Comparison of ENCODE assay signal across 1 cellular context in genomic region chr1:44664730-44665370, GRCh38.
TF ChIP-seq lines count a peak whose summit lies in the region.

No MANE protein-coding gene starts in this region.

TF ChIP-seq in HepG2, 621 proteins besides CTCF, POLR2A, EP300 and RAD21:
- TF ChIP-seq, protein P1, sequence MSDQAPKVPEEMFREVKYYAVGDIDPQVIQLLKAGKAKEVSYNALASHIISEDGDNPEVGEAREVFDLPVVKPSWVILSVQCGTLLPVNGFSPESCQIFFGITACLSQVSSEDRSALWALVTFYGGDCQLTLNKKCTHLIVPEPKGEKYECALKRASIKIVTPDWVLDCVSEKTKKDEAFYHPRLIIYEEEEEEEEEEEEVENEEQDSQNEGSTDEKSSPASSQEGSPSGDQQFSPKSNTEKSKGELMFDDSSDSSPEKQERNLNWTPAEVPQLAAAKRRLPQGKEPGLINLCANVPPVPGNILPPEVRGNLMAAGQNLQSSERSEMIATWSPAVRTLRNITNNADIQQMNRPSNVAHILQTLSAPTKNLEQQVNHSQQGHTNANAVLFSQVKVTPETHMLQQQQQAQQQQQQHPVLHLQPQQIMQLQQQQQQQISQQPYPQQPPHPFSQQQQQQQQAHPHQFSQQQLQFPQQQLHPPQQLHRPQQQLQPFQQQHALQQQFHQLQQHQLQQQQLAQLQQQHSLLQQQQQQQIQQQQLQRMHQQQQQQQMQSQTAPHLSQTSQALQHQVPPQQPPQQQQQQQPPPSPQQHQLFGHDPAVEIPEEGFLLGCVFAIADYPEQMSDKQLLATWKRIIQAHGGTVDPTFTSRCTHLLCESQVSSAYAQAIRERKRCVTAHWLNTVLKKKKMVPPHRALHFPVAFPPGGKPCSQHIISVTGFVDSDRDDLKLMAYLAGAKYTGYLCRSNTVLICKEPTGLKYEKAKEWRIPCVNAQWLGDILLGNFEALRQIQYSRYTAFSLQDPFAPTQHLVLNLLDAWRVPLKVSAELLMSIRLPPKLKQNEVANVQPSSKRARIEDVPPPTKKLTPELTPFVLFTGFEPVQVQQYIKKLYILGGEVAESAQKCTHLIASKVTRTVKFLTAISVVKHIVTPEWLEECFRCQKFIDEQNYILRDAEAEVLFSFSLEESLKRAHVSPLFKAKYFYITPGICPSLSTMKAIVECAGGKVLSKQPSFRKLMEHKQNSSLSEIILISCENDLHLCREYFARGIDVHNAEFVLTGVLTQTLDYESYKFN (CRISPR knock-in tag; conservative IDR thresholded peaks at IDR 0.05) = no peak
- TF ChIP-seq ZNF138 (CRISPR knock-in tag; IDR thresholded peaks at IDR 0.05; ENCODE audit: low read depth) (no peak), ZBTB33 (CRISPR knock-in tag; IDR thresholded peaks at IDR 0.05) (peak; percentile 38; the same call in 1 of the 2 replicates), NAIF1 (CRISPR knock-in tag; IDR thresholded peaks at IDR 0.05; ENCODE audit: borderline replicate concordance) (no peak), HCFC1 (IDR thresholded peaks at IDR 0.05; ENCODE audit: low read depth, low read length) (no peak), ZBTB38 (CRISPR knock-in tag; IDR thresholded peaks at IDR 0.05) (0 out of 2 replicates have a peak, but pooled peaks have one; percentile 35)
- TF ChIP-seq, protein P2, sequence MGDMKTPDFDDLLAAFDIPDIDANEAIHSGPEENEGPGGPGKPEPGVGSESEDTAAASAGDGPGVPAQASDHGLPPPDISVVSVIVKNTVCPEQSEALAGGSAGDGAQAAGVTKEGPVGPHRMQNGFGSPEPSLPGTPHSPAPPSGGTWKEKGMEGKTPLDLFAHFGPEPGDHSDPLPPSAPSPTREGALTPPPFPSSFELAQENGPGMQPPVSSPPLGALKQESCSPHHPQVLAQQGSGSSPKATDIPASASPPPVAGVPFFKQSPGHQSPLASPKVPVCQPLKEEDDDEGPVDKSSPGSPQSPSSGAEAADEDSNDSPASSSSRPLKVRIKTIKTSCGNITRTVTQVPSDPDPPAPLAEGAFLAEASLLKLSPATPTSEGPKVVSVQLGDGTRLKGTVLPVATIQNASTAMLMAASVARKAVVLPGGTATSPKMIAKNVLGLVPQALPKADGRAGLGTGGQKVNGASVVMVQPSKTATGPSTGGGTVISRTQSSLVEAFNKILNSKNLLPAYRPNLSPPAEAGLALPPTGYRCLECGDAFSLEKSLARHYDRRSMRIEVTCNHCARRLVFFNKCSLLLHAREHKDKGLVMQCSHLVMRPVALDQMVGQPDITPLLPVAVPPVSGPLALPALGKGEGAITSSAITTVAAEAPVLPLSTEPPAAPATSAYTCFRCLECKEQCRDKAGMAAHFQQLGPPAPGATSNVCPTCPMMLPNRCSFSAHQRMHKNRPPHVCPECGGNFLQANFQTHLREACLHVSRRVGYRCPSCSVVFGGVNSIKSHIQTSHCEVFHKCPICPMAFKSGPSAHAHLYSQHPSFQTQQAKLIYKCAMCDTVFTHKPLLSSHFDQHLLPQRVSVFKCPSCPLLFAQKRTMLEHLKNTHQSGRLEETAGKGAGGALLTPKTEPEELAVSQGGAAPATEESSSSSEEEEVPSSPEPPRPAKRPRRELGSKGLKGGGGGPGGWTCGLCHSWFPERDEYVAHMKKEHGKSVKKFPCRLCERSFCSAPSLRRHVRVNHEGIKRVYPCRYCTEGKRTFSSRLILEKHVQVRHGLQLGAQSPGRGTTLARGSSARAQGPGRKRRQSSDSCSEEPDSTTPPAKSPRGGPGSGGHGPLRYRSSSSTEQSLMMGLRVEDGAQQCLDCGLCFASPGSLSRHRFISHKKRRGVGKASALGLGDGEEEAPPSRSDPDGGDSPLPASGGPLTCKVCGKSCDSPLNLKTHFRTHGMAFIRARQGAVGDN (CRISPR knock-in tag; IDR thresholded peaks at IDR 0.05) = 0 out of 2 replicates have a peak, but pooled peaks have one; percentile 18
